1 cellular context compared by ENCODE assay signal in genomic region chr1:9908846-9909221, GRCh38.
TF ChIP-seq lines count a peak whose summit lies in the region.

No MANE protein-coding gene starts in this region.

TF ChIP-seq in K562, 482 proteins besides CTCF, POLR2A, EP300 and RAD21:
- TF ChIP-seq SIRT6 (IDR thresholded peaks at IDR 0.05; ENCODE audit: low read depth, low read length) (no peak), GTF2F1 (IDR thresholded peaks at IDR 0.05; ENCODE audit: low read depth, low read length) (no peak)
